In genomic region chr17:80372922-80373570, GRCh38 we compare ENCODE assay signal across 20 cellular contexts. TPM values are rescaled to one million over a fixed set of nuclear protein-coding genes. Genes with fewer than 3 reads are reported as not detected.
DNase-seq lines count a peak whose midpoint lies in the region; ATAC-seq and TF ChIP-seq lines count a peak whose summit lies in the region.
"Had no signal": no experiment of that assay in that cellular context is flagged by ENCODE, and none has a peak within 500 bp of the region (broad histone marks: within the 10 kb centered on the region; RNA-seq: fewer than 3 reads in every experiment).

No MANE protein-coding gene starts in this region.

- 92 to 93% methylated on average over 18 of the region's 18 CpGs for WGBS in aorta, 2 donors

- H3K27ac Mint-ChIP-seq in activated CD8-positive, alpha-beta T cell treated with anti-CD3 and anti-CD28 coated beads, Interleukin-2, amount 10 ng/mL, durations not matched to agents 7 days and 5 days = peak overlapping the region; percentile 73
- H3K27ac Mint-ChIP-seq in activated CD8-positive, alpha-beta T cell treated with anti-CD3 and anti-CD28 coated beads for 36 hours = no peak overlapping the region
- H3K27ac Mint-ChIP-seq in natural killer cell (peak overlapping the region; percentile 21 to 53), immature natural killer cell (peak overlapping the region in 5 of 6 donors; percentile 30 to 69 (median 57))
- peak overlapping the region in 1 of 2 donors; percentile 60 for H3K27ac Mint-ChIP-seq in natural killer cell treated with Interleukin-12 subunit alpha and Interleukin-12 subunit beta and Interleukin-15 and Interleukin-18, amount 100 ng/mL, for 72 hours

- no peaks in the 10 kb centered on the region for H3K27me3 ChIP-seq in aorta (ENCODE audit: control insufficient read depth in 1 of 2, insufficient read depth in 2 of 2, low read length in 1 of 2)
- H3K27me3 ChIP-seq: BLaER1 treated with 17β-estradiol and CSF1 and Interleukin-3, amounts not matched to agents 10 nM and 100 nM had no signal

- no peak for TF ChIP-seq CTCF in activated CD8-positive, alpha-beta T cell treated with anti-CD3 and anti-CD28 coated beads for 36 hours (IDR thresholded peaks at IDR 0.05)
- TF ChIP-seq CTCF in natural killer cell (IDR thresholded peaks at IDR 0.05) = no peak

- H3K36me3 ChIP-seq in aorta (ENCODE audit: control insufficient read depth in 1 of 2, insufficient read depth in 2 of 2, low read length in 1 of 2) = peaks cover 0 to 25% of the 10 kb centered on the region in 2 donors

- no peaks in the 10 kb centered on the region for H3K4me1 Mint-ChIP-seq in activated CD8-positive, alpha-beta T cell treated with anti-CD3 and anti-CD28 coated beads, Interleukin-2, amount 10 ng/mL, durations not matched to agents 7 days and 5 days (ENCODE audit: low read depth)
- H3K4me1 Mint-ChIP-seq in activated CD8-positive, alpha-beta T cell treated with anti-CD3 and anti-CD28 coated beads for 36 hours (ENCODE audit: low read depth) = no peaks in the 10 kb centered on the region
- H3K4me1 Mint-ChIP-seq in natural killer cell = no peaks in the 10 kb centered on the region
- peaks cover 5 to 14% of the 10 kb centered on the region in 2 donors for H3K4me1 Mint-ChIP-seq in natural killer cell treated with Interleukin-12 subunit alpha and Interleukin-12 subunit beta and Interleukin-15 and Interleukin-18, amount 100 ng/mL, for 72 hours (ENCODE audit: low read depth in 2 of 2)
- H3K4me1 Mint-ChIP-seq in immature natural killer cell = no peaks in the 10 kb centered on the region
- H3K4me1 Mint-ChIP-seq: CD8-positive, alpha-beta memory T cell had no signal

- ATAC-seq in activated CD8-positive, alpha-beta T cell treated with anti-CD3 and anti-CD28 coated beads, Interleukin-2, amount 10 ng/mL, durations not matched to agents 7 days and 5 days = no peak
- no peak for ATAC-seq in activated CD8-positive, alpha-beta T cell treated with anti-CD3 and anti-CD28 coated beads for 36 hours
- ATAC-seq in natural killer cell (no peak), aorta (ENCODE audit: low FRiP score) (no peak), GM21381 (IDR thresholded peaks at IDR 0.05; ENCODE audit: unreplicated experiment) (no peak), GM18909 (IDR thresholded peaks at IDR 0.05; ENCODE audit: poor library complexity, unreplicated experiment) (no peak)
- no peak for ATAC-seq in natural killer cell treated with Interleukin-12 subunit alpha and Interleukin-12 subunit beta and Interleukin-15 and Interleukin-18, amount 100 ng/mL, for 72 hours
- ATAC-seq: A549, GM12878, Panc1 had no signal

- no peaks in the 10 kb centered on the region for H3K4me1 ChIP-seq in aorta (ENCODE audit: control insufficient read depth in 1 of 2, insufficient read depth in 2 of 2, low read length in 2 of 2)
- H3K4me1 ChIP-seq: A549 had no signal

- DNase-seq in activated CD8-positive, alpha-beta T cell treated with anti-CD3 and anti-CD28 coated beads, Interleukin-2, amount 10 ng/mL, durations not matched to agents 7 days and 5 days = no peak
- no peak for DNase-seq in activated CD8-positive, alpha-beta T cell treated with anti-CD3 and anti-CD28 coated beads for 36 hours
- DNase-seq in natural killer cell (no peak), immature natural killer cell (no peak), aorta (peak; percentile 32 to 65)
- DNase-seq in natural killer cell treated with Interleukin-12 subunit alpha and Interleukin-12 subunit beta and Interleukin-15 and Interleukin-18, amount 100 ng/mL, for 72 hours (ENCODE audit: low spot score) = no peak
- DNase-seq: CD8-positive, alpha-beta memory T cell; DND-41; GOT3; KBM-7; NCI-H146; NCI-H2081 treated with DMSO at 0.1 percent for 48 hours; NCI-H2227 treated with DMSO at 0.1 percent for 48 hours; NCI-H524 had no signal

- H3K27ac ChIP-seq in aorta (ENCODE audit: low read depth in 1 of 2, low read length in 2 of 2) = no peak overlapping the region
- H3K27ac ChIP-seq: A549; BLaER1 treated with 17β-estradiol and CSF1 and Interleukin-3, amounts not matched to agents 10 nM and 100 nM had no signal

- H3K9me3 Mint-ChIP-seq in activated CD8-positive, alpha-beta T cell treated with anti-CD3 and anti-CD28 coated beads, Interleukin-2, amount 10 ng/mL, durations not matched to agents 7 days and 5 days (ENCODE audit: insufficient read depth) = no peaks in the 10 kb centered on the region
- no peaks in the 10 kb centered on the region for H3K9me3 Mint-ChIP-seq in activated CD8-positive, alpha-beta T cell treated with anti-CD3 and anti-CD28 coated beads for 36 hours
- H3K9me3 Mint-ChIP-seq in natural killer cell = no peaks in the 10 kb centered on the region
- no peaks in the 10 kb centered on the region for H3K9me3 Mint-ChIP-seq in natural killer cell treated with Interleukin-12 subunit alpha and Interleukin-12 subunit beta and Interleukin-15 and Interleukin-18, amount 100 ng/mL, for 72 hours
- H3K9me3 Mint-ChIP-seq in immature natural killer cell = no peaks in the 10 kb centered on the region
- H3K9me3 Mint-ChIP-seq: CD8-positive, alpha-beta memory T cell had no signal

- CTCF ChIA-PET in activated CD8-positive, alpha-beta T cell treated with anti-CD3 and anti-CD28 coated beads, Interleukin-2, amount 10 ng/mL, durations not matched to agents 7 days and 5 days (lab: Charles Lee) = no interaction called here
- CTCF ChIA-PET in activated CD8-positive, alpha-beta T cell treated with anti-CD3 and anti-CD28 coated beads for 36 hours (lab: Charles Lee) = no interaction called here

- no peaks in the 10 kb centered on the region for H3K27me3 Mint-ChIP-seq in activated CD8-positive, alpha-beta T cell treated with anti-CD3 and anti-CD28 coated beads, Interleukin-2, amount 10 ng/mL, durations not matched to agents 7 days and 5 days (ENCODE audit: low read depth)
- H3K27me3 Mint-ChIP-seq in activated CD8-positive, alpha-beta T cell treated with anti-CD3 and anti-CD28 coated beads for 36 hours = no peaks in the 10 kb centered on the region
- H3K27me3 Mint-ChIP-seq in natural killer cell (ENCODE audit: low read depth in 2 of 2) (no peaks in the 10 kb centered on the region), immature natural killer cell (ENCODE audit: low read depth in 3 of 3) (peaks cover 4 to 13% (median 9%) of the 10 kb centered on the region in 3 donors)
- H3K27me3 Mint-ChIP-seq in natural killer cell treated with Interleukin-12 subunit alpha and Interleukin-12 subunit beta and Interleukin-15 and Interleukin-18, amount 100 ng/mL, for 72 hours = no peaks in the 10 kb centered on the region

- no peak overlapping the region for H3K4me3 Mint-ChIP-seq in activated CD8-positive, alpha-beta T cell treated with anti-CD3 and anti-CD28 coated beads, Interleukin-2, amount 10 ng/mL, durations not matched to agents 7 days and 5 days
- H3K4me3 Mint-ChIP-seq in activated CD8-positive, alpha-beta T cell treated with anti-CD3 and anti-CD28 coated beads for 36 hours = no peak overlapping the region
- H3K4me3 Mint-ChIP-seq in natural killer cell (no peak overlapping the region), immature natural killer cell (no peak overlapping the region)
- H3K4me3 Mint-ChIP-seq in natural killer cell treated with Interleukin-12 subunit alpha and Interleukin-12 subunit beta and Interleukin-15 and Interleukin-18, amount 100 ng/mL, for 72 hours = no peak overlapping the region

- POLR2A ChIA-PET in activated CD8-positive, alpha-beta T cell treated with anti-CD3 and anti-CD28 coated beads, Interleukin-2, amount 10 ng/mL, durations not matched to agents 7 days and 5 days (lab: Charles Lee) = no interaction called here
- POLR2A ChIA-PET in activated CD8-positive, alpha-beta T cell treated with anti-CD3 and anti-CD28 coated beads for 36 hours (lab: Charles Lee) = no interaction called here

- no peaks in the 10 kb centered on the region for H3K9me3 ChIP-seq in aorta (ENCODE audit: control insufficient read depth, low read length)
- H3K9me3 ChIP-seq: A549; BLaER1 treated with 17β-estradiol and CSF1 and Interleukin-3, amounts not matched to agents 10 nM and 100 nM had no signal

- peaks cover 86% of the 10 kb centered on the region for H3K36me3 Mint-ChIP-seq in activated CD8-positive, alpha-beta T cell treated with anti-CD3 and anti-CD28 coated beads, Interleukin-2, amount 10 ng/mL, durations not matched to agents 7 days and 5 days (ENCODE audit: low read depth)
- peaks cover 63% of the 10 kb centered on the region for H3K36me3 Mint-ChIP-seq in activated CD8-positive, alpha-beta T cell treated with anti-CD3 and anti-CD28 coated beads for 36 hours (ENCODE audit: low read depth)
- peaks cover 11% of the 10 kb centered on the region for H3K36me3 Mint-ChIP-seq in natural killer cell
- H3K36me3 Mint-ChIP-seq in natural killer cell treated with Interleukin-12 subunit alpha and Interleukin-12 subunit beta and Interleukin-15 and Interleukin-18, amount 100 ng/mL, for 72 hours = peaks cover 51% of the 10 kb centered on the region
- H3K36me3 Mint-ChIP-seq in immature natural killer cell = peaks cover 37 to 82% (median 62%) of the 10 kb centered on the region in 3 donors

- intact Hi-C loops in activated CD8-positive, alpha-beta T cell treated with anti-CD3 and anti-CD28 coated beads for 36 hours (cut with micrococcal nuclease) = no loop called here
- intact Hi-C loops in natural killer cell (cut with micrococcal nuclease) (no loop called here), aorta (cut with DNase I) (no loop called here)

- H3K4me3 ChIP-seq in aorta (ENCODE audit: low read length in 2 of 2) = no peak overlapping the region
- H3K4me3 ChIP-seq: A549; BLaER1 treated with 17β-estradiol and CSF1 and Interleukin-3, amounts not matched to agents 10 nM and 100 nM; GM12878 had no signal

RNA-seq across cellular contexts. Expression of gene ENDOV, which starts 41.9 kb away (rescaled TPM):
- total RNA-seq in activated CD8-positive, alpha-beta T cell treated with anti-CD3 and anti-CD28 coated beads, Interleukin-2, amount 10 ng/mL, durations not matched to agents 7 days and 5 days = 10 to 100 TPM; 15.7 to 18.7 TPM
- total RNA-seq in activated CD8-positive, alpha-beta T cell treated with anti-CD3 and anti-CD28 coated beads for 36 hours = 10 to 100 TPM; 16.8 to 18.1 TPM
- total RNA-seq in natural killer cell (10 to 100 TPM; 17.7 to 24.9 (median 18.8) TPM), aorta (10 to 100 TPM; 18.2 to 28.2 TPM)
- total RNA-seq in natural killer cell treated with Interleukin-12 subunit alpha and Interleukin-12 subunit beta and Interleukin-15 and Interleukin-18, amount 100 ng/mL, for 72 hours = 10 to 100 TPM; 14.0 to 15.2 TPM
- polyA plus RNA-seq in immature natural killer cell (10 to 100 TPM in 1 of 3 donors, 1 to 10 TPM in 2; 8.1 to 11.7 (median 8.7) TPM), aorta (10 to 100 TPM; 14.3 to 22.5 TPM)

Comparison
In these comparisons a context has a peak if more than half of its experiments do, and no peak if none do; other contexts are left out.
1. DNase-seq: peak in aorta (2 of 2); none in activated CD8-positive, alpha-beta T cell treated with anti-CD3 and anti-CD28 coated beads, Interleukin-2, amount 10 ng/mL, durations not matched to agents 7 days and 5 days (single experiment), activated CD8-positive, alpha-beta T cell treated with anti-CD3 and anti-CD28 coated beads for 36 hours (single experiment), natural killer cell (single experiment), natural killer cell treated with Interleukin-12 subunit alpha and Interleukin-12 subunit beta and Interleukin-15 and Interleukin-18, amount 100 ng/mL, for 72 hours (single experiment) and immature natural killer cell (0 of 3).